Comparison of ENCODE assay signal across 8 cellular contexts in the genomic region with DNA sequence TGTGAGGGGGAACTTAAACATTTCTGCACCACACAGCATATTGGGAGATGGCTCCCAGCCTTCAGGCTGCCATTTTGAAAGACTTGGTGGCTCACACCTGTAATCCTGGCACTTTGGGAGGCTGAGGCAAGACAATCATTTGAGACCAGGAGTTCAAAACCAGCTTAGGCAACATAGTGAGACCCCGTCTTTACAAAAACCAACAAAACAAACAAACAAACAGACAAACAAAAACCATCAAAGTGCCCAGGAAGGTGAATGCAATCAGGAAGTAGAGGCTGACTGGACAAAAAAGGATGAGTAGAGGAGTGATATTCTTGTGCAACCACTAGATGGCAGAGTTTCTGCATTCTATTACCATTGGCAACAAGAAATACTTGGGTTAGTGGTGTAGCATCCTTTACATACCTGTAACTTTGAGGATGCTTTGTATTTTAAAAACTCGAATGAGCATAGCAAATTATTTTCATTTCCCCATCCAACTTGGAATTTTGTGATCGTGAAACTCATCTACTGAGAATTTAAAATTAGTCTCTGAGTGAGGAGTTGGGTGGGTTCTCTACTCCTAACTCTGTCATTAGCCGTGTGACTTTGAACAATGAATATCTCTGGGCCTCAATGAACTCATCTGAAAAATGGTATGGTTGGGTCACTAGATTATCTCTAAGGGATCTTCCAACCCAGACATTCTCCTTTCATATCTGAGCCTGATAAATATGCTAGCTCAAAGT.
DNase-seq lines count a peak whose midpoint lies in the region; ATAC-seq, FAIRE-seq and TF ChIP-seq lines count a peak whose summit lies in the region.

No MANE protein-coding gene starts in this region.

- no peaks in the 10 kb centered on the region for H3K27me3 ChIP-seq in colonic mucosa
- H3K27me3 ChIP-seq in right lobe of liver, result no peaks in the 10 kb centered on the region

- WGBS in right lobe of liver (ENCODE audit: insufficient coverage, low coverage, low lambda C conversion rate, missing lambda C conversion rate), result 9% methylated on average over 4 of the region's 4 CpGs

- H3K4me3 ChIP-seq in colonic mucosa (no peak overlapping the region), right lobe of liver (no peak overlapping the region)

- FAIRE-seq in RCC 7860 (lab: Jason Lieb, UNC), result peak; percentile 78
- no peak for FAIRE-seq in urothelium cell line (lab: Jason Lieb, UNC)

- peak; percentile 61 for DNase-seq in DMS79 treated with DMSO at 0.1 percent for 48 hours (lab: John Stamatoyannopoulos, UW)
- peak; percentile 88 to 90 for DNase-seq in Kasumi-1 (lab: John Stamatoyannopoulos, UW)
- peak; percentile 65 for DNase-seq in RCC 7860 (ENCODE audit: low spot score)
- peak; percentile 54 for DNase-seq in colonic mucosa
- no peak for DNase-seq in right lobe of liver
- peak; percentile 49 for DNase-seq in urothelium cell line (ENCODE audit: low spot score)
- DNase-seq in effector CD8-positive, alpha-beta T cell (lab: John Stamatoyannopoulos, UW), result no peak

- no peak for TF ChIP-seq POLR2A in right lobe of liver (IDR thresholded peaks at IDR 0.05)

- TF ChIP-seq CTCF in colonic mucosa (IDR thresholded peaks at IDR 0.05) (peak; percentile 71), right lobe of liver (IDR thresholded peaks at IDR 0.05) (peak; percentile 79 to 88 (median 82))

- no peak overlapping the region for H3K27ac ChIP-seq in colonic mucosa
- H3K27ac ChIP-seq in right lobe of liver, result no peak overlapping the region

- H3K9ac ChIP-seq in colonic mucosa (ENCODE audit: low read depth in 2 of 2, low read length in 2 of 2), result no peak overlapping the region

- H3K4me1 ChIP-seq in colonic mucosa, result no peaks in the 10 kb centered on the region
- peaks cover 0 to 6% (median 0%) of the 10 kb centered on the region in 4 donors for H3K4me1 ChIP-seq in right lobe of liver

- peak; percentile 78 for ATAC-seq in GM19372 (IDR thresholded peaks at IDR 0.05; ENCODE audit: low read depth, unreplicated experiment)
- peak; percentile 82 to 91 (median 86) for ATAC-seq in right lobe of liver

- H3K9me3 ChIP-seq in colonic mucosa (no peaks in the 10 kb centered on the region), right lobe of liver (no peaks in the 10 kb centered on the region)

- H3K36me3 ChIP-seq in colonic mucosa (no peaks in the 10 kb centered on the region), right lobe of liver (no peaks in the 10 kb centered on the region)

- intact Hi-C loops in colonic mucosa (cut with DNase I) (loop anchor here (5.0 kb wide), 1 partner anchor 532 kb away; no protein-coding TSS in a partner anchor), right lobe of liver (cut with DNase I) (loop anchor here (5.0 kb wide), 1 partner anchor 122 kb away; no protein-coding TSS in a partner anchor)

Comparison
In these comparisons a context has a peak if more than half of its experiments do, and no peak if none do; other contexts are left out.
1. DNase-seq: peak in DMS79 treated with DMSO at 0.1 percent for 48 hours (single experiment), Kasumi-1 (2 of 2), RCC 7860 (single experiment), colonic mucosa (single experiment) and urothelium cell line (single experiment); none in right lobe of liver (0 of 3) and effector CD8-positive, alpha-beta T cell (single experiment).